ENCODE assay signal across 1 cellular context in genomic region chr2:171789956-171790355, GRCh38.
TF ChIP-seq lines count a peak whose summit lies in the region.

No MANE protein-coding gene starts in this region.

TF ChIP-seq in HepG2, 621 proteins besides CTCF, POLR2A, EP300 and RAD21 (continued from another document):
- TF ChIP-seq ZNF281 (CRISPR knock-in tag; IDR thresholded peaks at IDR 0.05; ENCODE audit: borderline replicate concordance): no peak
